In genomic region chr9:134335490-134336173, GRCh38 we compare ENCODE assay signal across 1 cellular context.
TF ChIP-seq lines count a peak whose summit lies in the region.

No MANE protein-coding gene starts in this region.

TF ChIP-seq in HCT116, 20 proteins besides CTCF, POLR2A, EP300 and RAD21 (continued from another document):
- TF ChIP-seq, protein P1, sequence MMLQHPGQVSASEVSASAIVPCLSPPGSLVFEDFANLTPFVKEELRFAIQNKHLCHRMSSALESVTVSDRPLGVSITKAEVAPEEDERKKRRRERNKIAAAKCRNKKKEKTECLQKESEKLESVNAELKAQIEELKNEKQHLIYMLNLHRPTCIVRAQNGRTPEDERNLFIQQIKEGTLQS (IDR thresholded peaks at IDR 0.05), result no peak
- TF ChIP-seq, protein P2, sequence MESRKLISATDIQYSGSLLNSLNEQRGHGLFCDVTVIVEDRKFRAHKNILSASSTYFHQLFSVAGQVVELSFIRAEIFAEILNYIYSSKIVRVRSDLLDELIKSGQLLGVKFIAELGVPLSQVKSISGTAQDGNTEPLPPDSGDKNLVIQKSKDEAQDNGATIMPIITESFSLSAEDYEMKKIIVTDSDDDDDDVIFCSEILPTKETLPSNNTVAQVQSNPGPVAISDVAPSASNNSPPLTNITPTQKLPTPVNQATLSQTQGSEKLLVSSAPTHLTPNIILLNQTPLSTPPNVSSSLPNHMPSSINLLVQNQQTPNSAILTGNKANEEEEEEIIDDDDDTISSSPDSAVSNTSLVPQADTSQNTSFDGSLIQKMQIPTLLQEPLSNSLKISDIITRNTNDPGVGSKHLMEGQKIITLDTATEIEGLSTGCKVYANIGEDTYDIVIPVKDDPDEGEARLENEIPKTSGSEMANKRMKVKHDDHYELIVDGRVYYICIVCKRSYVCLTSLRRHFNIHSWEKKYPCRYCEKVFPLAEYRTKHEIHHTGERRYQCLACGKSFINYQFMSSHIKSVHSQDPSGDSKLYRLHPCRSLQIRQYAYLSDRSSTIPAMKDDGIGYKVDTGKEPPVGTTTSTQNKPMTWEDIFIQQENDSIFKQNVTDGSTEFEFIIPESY (IDR thresholded peaks at IDR 0.05; ENCODE audit: extremely low read depth, insufficient replicate concordance, low read length), result no peak
- TF ChIP-seq FOSL1 (IDR thresholded peaks at IDR 0.05; ENCODE audit: low read depth), result no peak
- no peak for TF ChIP-seq SIN3A (IDR thresholded peaks at IDR 0.05; ENCODE audit: low read depth)
- TF ChIP-seq ZFX (IDR thresholded peaks at IDR 0.05), result no peak
- TF ChIP-seq CBX3 (IDR thresholded peaks at IDR 0.05; ENCODE audit: low read depth), result no peak
- TF ChIP-seq TCF7L2 (IDR thresholded peaks at IDR 0.05; ENCODE audit: borderline replicate concordance, extremely low read depth, insufficient read depth, insufficient read length), result no peak
- TF ChIP-seq REST (IDR thresholded peaks at IDR 0.05; ENCODE audit: low read depth), result no peak
- no peak for TF ChIP-seq EGR1 (IDR thresholded peaks at IDR 0.05; ENCODE audit: low read depth)
